Comparison of ENCODE assay signal across 2 cellular contexts in genomic region chr6:150547511-150548222, GRCh38.
A peak's percentile ranks its signal among the peaks of the same experiment; 100 is the strongest.
TF ChIP-seq lines count a peak whose summit lies in the region.

No MANE protein-coding gene starts in this region.

TF ChIP-seq in HEK293, 187 proteins besides CTCF, POLR2A, EP300 and RAD21:
- peak; percentile 74 for TF ChIP-seq ZNF398 (tag by site-specific recombination; IDR thresholded peaks at IDR 0.05)
- TF ChIP-seq ZNF280C (tag by site-specific recombination; IDR thresholded peaks at IDR 0.05) = no peak
- TF ChIP-seq ZNF366 (tag by site-specific recombination; conservative IDR thresholded peaks at IDR 0.05) = peak; percentile 38; the same call in 1 of the 2 replicates
- TF ChIP-seq SCRT2 (tag by site-specific recombination; IDR thresholded peaks at IDR 0.05) = no peak
- TF ChIP-seq PBX3 (CRISPR knock-in tag; IDR thresholded peaks at IDR 0.05) = no peak

TF ChIP-seq in HepG2, 621 proteins besides CTCF, POLR2A, EP300 and RAD21 (continued from another document and continues in another):
- TF ChIP-seq TCF7L2 (IDR thresholded peaks at IDR 0.05; ENCODE audit: low read depth, low read length) (no peak), TARDBP (CRISPR knock-in tag; IDR thresholded peaks at IDR 0.05) (no peak), MTF1 (CRISPR knock-in tag; IDR thresholded peaks at IDR 0.05) (no peak), ZNF263 (CRISPR knock-in tag; IDR thresholded peaks at IDR 0.05) (peak; percentile 70; the same call in 1 of the 2 replicates), MYNN (CRISPR knock-in tag; IDR thresholded peaks at IDR 0.05; ENCODE audit: low read depth) (0 out of 2 replicates have a peak, but pooled peaks have one; percentile 55), SRSF9 (IDR thresholded peaks at IDR 0.05; ENCODE audit: borderline replicate concordance, insufficient read depth, low read depth, low read length, poor library complexity, severe bottlenecking) (no peak), ZFY (CRISPR knock-in tag; IDR thresholded peaks at IDR 0.05) (0 out of 2 replicates have a peak, but pooled peaks have one; percentile 16), TBX2 (CRISPR knock-in tag; IDR thresholded peaks at IDR 0.05; ENCODE audit: borderline replicate concordance) (peak; percentile 51; the same call in 1 of the 2 replicates), ZNF3 (CRISPR knock-in tag; IDR thresholded peaks at IDR 0.05) (no peak), ZNF564 (CRISPR knock-in tag; IDR thresholded peaks at IDR 0.05) (0 out of 2 replicates have a peak, but pooled peaks have one; percentile 40), ATF2 (CRISPR knock-in tag; IDR thresholded peaks at IDR 0.05) (0 out of 2 replicates have a peak, but pooled peaks have one; percentile 17), SRSF1 (optimal IDR thresholded peaks at IDR 0.05; ENCODE audit: low read depth, low read length) (no peak), ZNF713 (CRISPR knock-in tag; IDR thresholded peaks at IDR 0.05) (no peak), ZNF567 (CRISPR knock-in tag; IDR thresholded peaks at IDR 0.05; ENCODE audit: borderline replicate concordance) (no peak), FOXA3 (CRISPR knock-in tag; IDR thresholded peaks at IDR 0.05) (no peak), ZNF510 (CRISPR knock-in tag; IDR thresholded peaks at IDR 0.05; ENCODE audit: low read depth) (no peak), ZNF644 (CRISPR knock-in tag; IDR thresholded peaks at IDR 0.05; ENCODE audit: low read depth) (0 out of 2 replicates have a peak, but pooled peaks have one; percentile 33), MEF2D (CRISPR knock-in tag; IDR thresholded peaks at IDR 0.05) (no peak), ZNF274 (CRISPR knock-in tag; IDR thresholded peaks at IDR 0.05) (no peak), ZNF556 (CRISPR knock-in tag; IDR thresholded peaks at IDR 0.05; ENCODE audit: borderline replicate concordance) (no peak), ZNF652 (CRISPR knock-in tag; IDR thresholded peaks at IDR 0.05; ENCODE audit: borderline replicate concordance, low read depth) (0 out of 2 replicates have a peak, but pooled peaks have one; percentile 18), ZNF704 (CRISPR knock-in tag; IDR thresholded peaks at IDR 0.05; ENCODE audit: borderline replicate concordance) (0 out of 2 replicates have a peak, but pooled peaks have one; percentile 28), ZNF280B (CRISPR knock-in tag; IDR thresholded peaks at IDR 0.05; ENCODE audit: borderline replicate concordance) (no peak), CCDC6 (CRISPR knock-in tag; IDR thresholded peaks at IDR 0.05) (no peak), ZNF740 (CRISPR knock-in tag; IDR thresholded peaks at IDR 0.05) (peak; percentile 26; the same call in 1 of the 2 replicates), DMTF1 (CRISPR knock-in tag; IDR thresholded peaks at IDR 0.05) (no peak), FOXK2 (IDR thresholded peaks at IDR 0.05) (0 out of 2 replicates have a peak, but pooled peaks have one; percentile 13), ARID5B (CRISPR knock-in tag; IDR thresholded peaks at IDR 0.05) (peak; percentile 19; the same call in 1 of the 2 replicates), SCMH1 (CRISPR knock-in tag; IDR thresholded peaks at IDR 0.05; ENCODE audit: borderline replicate concordance) (no peak), ZNF34 (CRISPR knock-in tag; IDR thresholded peaks at IDR 0.05; ENCODE audit: borderline replicate concordance) (0 out of 2 replicates have a peak, but pooled peaks have one; percentile 69), TFDP1 (CRISPR knock-in tag; IDR thresholded peaks at IDR 0.05; ENCODE audit: borderline replicate concordance) (no peak), AHDC1 (CRISPR knock-in tag; IDR thresholded peaks at IDR 0.05; ENCODE audit: borderline replicate concordance) (no peak), JUNB (CRISPR knock-in tag; IDR thresholded peaks at IDR 0.05; ENCODE audit: borderline replicate concordance) (no peak), LRRFIP1 (CRISPR knock-in tag; conservative IDR thresholded peaks at IDR 0.05) (no peak), ZNF333 (CRISPR knock-in tag; IDR thresholded peaks at IDR 0.05; ENCODE audit: borderline replicate concordance) (0 out of 2 replicates have a peak, but pooled peaks have one; percentile 31), ZNF253 (CRISPR knock-in tag; IDR thresholded peaks at IDR 0.05; ENCODE audit: borderline replicate concordance) (no peak), NCOA2 (CRISPR knock-in tag; IDR thresholded peaks at IDR 0.05) (peak; percentile 42)
